In the genomic region with DNA sequence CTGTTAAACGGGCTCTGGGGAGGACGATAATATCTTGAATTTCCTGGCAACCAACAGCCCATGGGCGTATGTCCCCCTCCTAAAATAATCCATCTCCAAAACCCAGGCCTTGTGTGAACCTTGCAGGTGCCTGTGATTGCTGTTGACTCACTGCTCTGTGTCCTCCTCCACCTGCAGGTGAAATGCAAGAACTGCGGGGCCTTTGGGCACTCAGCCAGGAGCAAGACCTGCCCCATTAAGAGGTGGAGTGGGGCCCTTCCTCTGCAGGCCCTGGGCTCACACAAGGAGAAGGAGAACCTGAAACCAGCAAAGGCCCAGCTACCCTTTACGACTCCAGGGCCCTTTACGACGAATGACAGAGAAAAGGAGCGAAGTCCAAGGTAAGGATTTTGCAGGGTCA, we compare ENCODE assay signal across 15 cellular contexts. TPM values are rescaled to one million over a fixed set of nuclear protein-coding genes. Genes with fewer than 3 reads are reported as not detected.
A peak's percentile ranks its signal among the peaks of the same experiment; 100 is the strongest.
DNase-seq lines count a peak whose midpoint lies in the region; ATAC-seq and TF ChIP-seq lines count a peak whose summit lies in the region.
"Not testable (repeated sequence)": the region's sequence is repeated elsewhere in the genome, so short reads cannot be mapped to it uniquely, and the experiment has no call there.
"Had no signal": no experiment of that assay in that cellular context is flagged by ENCODE, and none has a peak within 500 bp of the region (broad histone marks: within the 10 kb centered on the region; RNA-seq: fewer than 3 reads in every experiment).

No MANE protein-coding gene starts in this region.

- ATAC-seq in activated B cell treated with CpG ODN at 0.5 μM for 24 hours (ENCODE audit: low read depth), result peak; percentile 18
- ATAC-seq in stimulated activated naive CD8-positive, alpha-beta T cell treated with anti-CD3 and anti-CD28 coated beads, Interleukin-15, Interleukin-2, amounts not matched to agents 100 U/mL and 50 U/mL, for 24 hours, result not testable (repeated sequence)

- not testable (repeated sequence) for H3K9me3 Mint-ChIP-seq in activated B cell treated with CpG ODN at 0.5 μM for 24 hours; endothelial cell (ENCODE audit: unreplicated experiment)
- H3K9me3 Mint-ChIP-seq in osteocyte (ENCODE audit: unreplicated experiment), result peaks cover 35% of the 10 kb centered on the region

- H3K27me3 Mint-ChIP-seq in activated B cell treated with CpG ODN at 0.5 μM for 24 hours; endothelial cell (ENCODE audit: unreplicated experiment); osteocyte (ENCODE audit: unreplicated experiment): not testable (repeated sequence)

- H3K27me3 ChIP-seq in Karpas-422 (ENCODE audit: low read length), result not testable (repeated sequence)

- H3K9me2 ChIP-seq in Karpas-422 (replicated peaks; ENCODE audit: insufficient read depth, low read length), result not testable (repeated sequence)

- H3K9ac ChIP-seq in Karpas-422 (ENCODE audit: low read length), result not testable (repeated sequence)

- H4K20me1 ChIP-seq in Karpas-422 (ENCODE audit: insufficient read depth, low read depth, low read length), result not testable (repeated sequence)

- H3K4me3 Mint-ChIP-seq in activated B cell treated with CpG ODN at 0.5 μM for 24 hours; endothelial cell (ENCODE audit: unreplicated experiment); osteocyte (ENCODE audit: unreplicated experiment): not testable (repeated sequence)

- H3K4me2 ChIP-seq in Karpas-422 (ENCODE audit: low read depth, low read length, poor library complexity, severe bottlenecking), result not testable (repeated sequence)

- CTCF ChIA-PET in activated B cell treated with CpG ODN at 0.5 μM for 24 hours (lab: Charles Lee), result not testable (repeated sequence)

- not testable (repeated sequence) for H3K9me3 ChIP-seq in Karpas-422 (ENCODE audit: low read length)

- not testable (repeated sequence) for H3K36me3 Mint-ChIP-seq in activated B cell treated with CpG ODN at 0.5 μM for 24 hours (ENCODE audit: low read depth); endothelial cell (ENCODE audit: low read depth, unreplicated experiment); osteocyte (ENCODE audit: unreplicated experiment)

- H3K27ac ChIP-seq in Karpas-422 (ENCODE audit: low read length), result not testable (repeated sequence)

- not testable (repeated sequence) for H3K4me1 Mint-ChIP-seq in activated B cell treated with CpG ODN at 0.5 μM for 24 hours; endothelial cell (ENCODE audit: unreplicated experiment); osteocyte (ENCODE audit: unreplicated experiment)

- H2AFZ ChIP-seq in Karpas-422 (ENCODE audit: low read length), result not testable (repeated sequence)

- intact Hi-C loops in activated B cell treated with CpG ODN at 0.5 μM for 24 hours (cut with micrococcal nuclease), result not testable (repeated sequence)

- not testable (repeated sequence) for H3K4me1 ChIP-seq in Karpas-422 (ENCODE audit: low read length)

- H3K79me2 ChIP-seq in Karpas-422 (ENCODE audit: low read length), result not testable (repeated sequence)

- POLR2A ChIA-PET in activated B cell treated with CpG ODN at 0.5 μM for 24 hours (lab: Charles Lee), result not testable (repeated sequence)

- TF ChIP-seq CTCF in activated B cell treated with CpG ODN at 0.5 μM for 24 hours (IDR thresholded peaks at IDR 0.05); endothelial cell (IDR thresholded peaks at IDR 0.05; ENCODE audit: unreplicated experiment); osteocyte (IDR thresholded peaks at IDR 0.05): not testable (repeated sequence)

- peak; percentile 17 for DNase-seq in COLO668 (lab: John Stamatoyannopoulos, UW; ENCODE audit: unreplicated experiment)
- DNase-seq in Karpas-422, result peak; percentile 53
- DNase-seq in NCI-H69 (lab: John Stamatoyannopoulos, UW), result peak; percentile 16
- DNase-seq in activated B cell treated with CpG ODN at 0.5 μM for 24 hours, result not testable (repeated sequence)
- peak; percentile 4 for DNase-seq in activated naive CD4-positive, alpha-beta T cell treated with Interleukin-2 at 50 U/mL for 16 hours
- peak; percentile 17 for DNase-seq in endothelial cell (ENCODE audit: low spot score)
- peak; percentile 40 for DNase-seq in osteocyte (ENCODE audit: extremely low spot score, unreplicated experiment)
- peak; percentile 5 for DNase-seq in stimulated activated naive CD8-positive, alpha-beta T cell treated with anti-CD3 and anti-CD28 coated beads, Interleukin-15, Interleukin-2, amounts not matched to agents 100 U/mL and 50 U/mL, for 24 hours

- H3K36me3 ChIP-seq in Karpas-422 (ENCODE audit: insufficient read depth, low read length), result not testable (repeated sequence)

- H3K27ac Mint-ChIP-seq in activated B cell treated with CpG ODN at 0.5 μM for 24 hours; endothelial cell (ENCODE audit: unreplicated experiment); osteocyte (ENCODE audit: unreplicated experiment): not testable (repeated sequence)

- H3K4me3 ChIP-seq in Karpas-422 (ENCODE audit: low read length), result not testable (repeated sequence)

RNA-seq across cellular contexts. Expression of gene VN1R4, which starts 14.4 kb away (rescaled TPM):
- not detected in 2 replicates for total RNA-seq in Karpas-422 (2014; rRNA removed; shearing (Covaris generic); ENCODE audit: low replicate concordance)
- not detected in 2 replicates for total RNA-seq in activated B cell treated with CpG ODN at 0.5 μM for 24 hours
- total RNA-seq in endothelial cell (ENCODE audit: unreplicated experiment), result not detected
- total RNA-seq in osteocyte, result not detected in 2 replicates
- total RNA-seq: A172; B cell; CD4-positive, CD25-positive, alpha-beta regulatory T cell; LHCN-M2; Peyer's patch; Right ventricle myocardium inferior; SK-MEL-5 had no signal

RNA-seq across cellular contexts. Expression of gene VN1R2, which starts 23.9 kb away (rescaled TPM):
- total RNA-seq in Karpas-422 (2014; rRNA removed; shearing (Covaris generic); ENCODE audit: low replicate concordance), result not detected in 2 replicates
- total RNA-seq in activated B cell treated with CpG ODN at 0.5 μM for 24 hours, result not detected in 2 replicates
- total RNA-seq in endothelial cell (ENCODE audit: unreplicated experiment), result not detected
- total RNA-seq in osteocyte, result not detected in 2 replicates
- total RNA-seq: A172; B cell; CD4-positive, CD25-positive, alpha-beta regulatory T cell; LHCN-M2; Peyer's patch; Right ventricle myocardium inferior; SK-MEL-5 had no signal

RNA-seq across cellular contexts. Expression of gene ZNF677, which starts 27.3 kb away (rescaled TPM):
- not detected in 2 replicates for total RNA-seq in Karpas-422 (2014; rRNA removed; shearing (Covaris generic); ENCODE audit: low replicate concordance)
- total RNA-seq in activated B cell treated with CpG ODN at 0.5 μM for 24 hours (13.7 and 14.2 TPM in 2 replicates), endothelial cell (ENCODE audit: unreplicated experiment) (32.2 TPM), osteocyte (24.8 and 28.4 TPM in 2 replicates)

RNA-seq across cellular contexts. Expression of gene ZNF845, which starts 51.6 kb away (rescaled TPM):
- 8.9 and 18.7 TPM in 2 replicates for total RNA-seq in Karpas-422 (2014; rRNA removed; shearing (Covaris generic); ENCODE audit: low replicate concordance)
- total RNA-seq in activated B cell treated with CpG ODN at 0.5 μM for 24 hours, result 11.6 and 11.9 TPM in 2 replicates
- 8.6 TPM for total RNA-seq in endothelial cell (ENCODE audit: unreplicated experiment)
- 5.7 and 6.6 TPM in 2 replicates for total RNA-seq in osteocyte

Comparison
In these comparisons a context has a peak if more than half of its experiments do, and no peak if none do; other contexts are left out.
1. RNA of gene ZNF677, which starts 27.3 kb away (total RNA-seq): 32.2 TPM in endothelial cell (single experiment), 24.8 to 28.4 TPM in osteocyte and 13.7 to 14.2 TPM in activated B cell treated with CpG ODN at 0.5 μM for 24 hours; not detected in Karpas-422; every median in the first group is over 10 times any median in the second.